ENCODE assay signal across 17 cellular contexts in the genomic region with DNA sequence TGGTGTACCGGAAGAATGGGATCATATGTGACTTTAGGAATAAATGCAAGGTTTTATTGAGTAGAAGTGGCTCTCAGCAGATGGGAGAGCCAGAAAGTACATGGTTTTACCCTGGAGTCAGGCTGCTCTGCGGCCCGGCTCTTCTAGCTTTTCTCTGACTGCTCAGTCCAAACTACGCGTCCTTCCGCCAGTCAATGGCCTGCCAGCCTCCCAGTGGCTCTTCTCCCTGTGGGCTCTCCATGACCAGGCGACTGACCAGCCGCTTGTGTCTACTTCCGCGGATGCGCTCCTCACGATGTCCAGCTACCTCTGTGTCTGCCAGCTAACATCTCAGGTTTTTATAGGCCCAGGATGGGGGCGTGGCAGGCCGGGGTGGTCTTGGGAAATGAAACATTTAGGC.
DNase-seq lines count a peak whose midpoint lies in the region; ATAC-seq, FAIRE-seq and TF ChIP-seq lines count a peak whose summit lies in the region.
"Had no signal": no experiment of that assay in that cellular context is flagged by ENCODE, and none has a peak within 500 bp of the region (broad histone marks: within the 10 kb centered on the region; RNA-seq: fewer than 3 reads in every experiment).

No MANE protein-coding gene starts in this region.

- H3K56ac ChIP-seq in mesendoderm (ENCODE audit: low read length): no peak overlapping the region

- H2AFZ ChIP-seq in neuronal stem cell (ENCODE audit: low read length): no peak overlapping the region

- H2BK15ac ChIP-seq in mesendoderm (replicated peaks; ENCODE audit: low read depth) (no peak overlapping the region), neuronal stem cell (ENCODE audit: low read length) (no peak overlapping the region)

- no peak overlapping the region for H3K4me2 ChIP-seq in mesendoderm (ENCODE audit: low read length)
- H3K4me2 ChIP-seq in neuronal stem cell (ENCODE audit: insufficient read depth, low read length, poor library complexity, severe bottlenecking): no peak overlapping the region
- H3K4me2 ChIP-seq: A549 had no signal

- no peak for TF ChIP-seq POLR2A in GM12892 (IDR thresholded peaks at IDR 0.05; ENCODE audit: low read depth, low read length)

- H3K27me3 ChIP-seq in mesendoderm (ENCODE audit: insufficient read depth, low read length, poor library complexity) (no peaks in the 10 kb centered on the region), neuronal stem cell (ENCODE audit: control insufficient read depth in 3 of 3, insufficient read depth in 3 of 3, low read depth in 1 of 3, low read length in 3 of 3) (peaks cover 0 to 18% (median 0%) of the 10 kb centered on the region in 3 experiments), tibial artery (peaks cover 0 to 9% of the 10 kb centered on the region in 2 donors)

- H3K4ac ChIP-seq in mesendoderm (ENCODE audit: low read depth, low read length) (no peak overlapping the region), neuronal stem cell (ENCODE audit: low read length) (no peak overlapping the region)

- H3K36me3 Mint-ChIP-seq in activated naive CD8-positive, alpha-beta T cell treated with anti-CD3 and anti-CD28 coated beads, Interleukin-2, amount 10 ng/mL, durations not matched to agents 7 days and 5 days: no peaks in the 10 kb centered on the region
- no peaks in the 10 kb centered on the region for H3K36me3 Mint-ChIP-seq in activated naive CD8-positive, alpha-beta T cell treated with anti-CD3 and anti-CD28 coated beads, Interleukin-2, amount 50 U/mL, for 24 hours (ENCODE audit: low read depth)

- H3K9ac ChIP-seq in mesendoderm (ENCODE audit: low read length): no peak overlapping the region
- H3K9ac ChIP-seq in neuronal stem cell (ENCODE audit: low read depth, low read length, poor library complexity): no peak overlapping the region

- no CpG with 5 or more reads among the region's 14 CpGs for WGBS in mesendoderm (ENCODE audit: extremely low coverage, insufficient coverage, low lambda C conversion rate)
- WGBS in neuronal stem cell (ENCODE audit: extremely low coverage in 2 of 2, insufficient read length in 2 of 2, insufficient replicate concordance in 1 of 2), 2 donors: no CpG with 5 or more reads among the region's 14 CpGs

- no peak overlapping the region for H2BK5ac ChIP-seq in mesendoderm (ENCODE audit: low read length)
- H2BK5ac ChIP-seq in neuronal stem cell (ENCODE audit: low read length): no peak overlapping the region

- peak overlapping the region; percentile 25 for H3K27ac Mint-ChIP-seq in activated naive CD8-positive, alpha-beta T cell treated with anti-CD3 and anti-CD28 coated beads, Interleukin-2, amount 10 ng/mL, durations not matched to agents 7 days and 5 days
- no peak overlapping the region for H3K27ac Mint-ChIP-seq in activated naive CD8-positive, alpha-beta T cell treated with anti-CD3 and anti-CD28 coated beads, Interleukin-2, amount 50 U/mL, for 24 hours
- H3K27ac Mint-ChIP-seq: CD4-positive, alpha-beta T cell had no signal

- H3K4me1 ChIP-seq in mesendoderm (ENCODE audit: control insufficient read depth, low read depth, low read length): peaks cover 9% of the 10 kb centered on the region
- H3K4me1 ChIP-seq in neuronal stem cell (ENCODE audit: control insufficient read depth in 2 of 2, insufficient read depth in 1 of 2, low read depth in 1 of 2, low read length in 2 of 2): peaks cover 3 to 22% of the 10 kb centered on the region in 2 donors
- peaks cover 0 to 13% (median 9%) of the 10 kb centered on the region in 4 donors for H3K4me1 ChIP-seq in tibial artery

- H3K4me3 ChIP-seq in mesendoderm (ENCODE audit: low read length): no peak overlapping the region
- H3K4me3 ChIP-seq in neuronal stem cell (ENCODE audit: low read length in 2 of 2): no peak overlapping the region
- H3K4me3 ChIP-seq in tibial artery: no peak overlapping the region
- H3K4me3 ChIP-seq: A549 had no signal

- H3K79me1 ChIP-seq in mesendoderm (ENCODE audit: low read length) (no peaks in the 10 kb centered on the region), neuronal stem cell (ENCODE audit: low read depth, low read length) (no peaks in the 10 kb centered on the region)

- no peak for DNase-seq in activated naive CD8-positive, alpha-beta T cell treated with anti-CD3 and anti-CD28 coated beads, Interleukin-2, amount 10 ng/mL, durations not matched to agents 7 days and 5 days
- DNase-seq in activated naive CD8-positive, alpha-beta T cell treated with anti-CD3 and anti-CD28 coated beads, Interleukin-2, amount 50 U/mL, for 24 hours: no peak
- DNase-seq in mesendoderm (no peak), neuronal stem cell (ENCODE audit: low spot score) (no peak), tibial artery (no peak), GM12892 (ENCODE audit: insufficient read length) (no peak)
- DNase-seq: AML-193; Caco-2; CD4-positive, alpha-beta T cell; GOT3; H7 had no signal

- H3K4me3 Mint-ChIP-seq in activated naive CD8-positive, alpha-beta T cell treated with anti-CD3 and anti-CD28 coated beads, Interleukin-2, amount 10 ng/mL, durations not matched to agents 7 days and 5 days: no peak overlapping the region
- no peak overlapping the region for H3K4me3 Mint-ChIP-seq in activated naive CD8-positive, alpha-beta T cell treated with anti-CD3 and anti-CD28 coated beads, Interleukin-2, amount 50 U/mL, for 24 hours
- H3K4me3 Mint-ChIP-seq: CD4-positive, alpha-beta T cell had no signal

- H3K27me3 Mint-ChIP-seq in activated naive CD8-positive, alpha-beta T cell treated with anti-CD3 and anti-CD28 coated beads, Interleukin-2, amount 10 ng/mL, durations not matched to agents 7 days and 5 days: peaks cover 29% of the 10 kb centered on the region
- H3K27me3 Mint-ChIP-seq in activated naive CD8-positive, alpha-beta T cell treated with anti-CD3 and anti-CD28 coated beads, Interleukin-2, amount 50 U/mL, for 24 hours: peaks cover 27% of the 10 kb centered on the region

- intact Hi-C loops in tibial artery (cut with DNase I; ENCODE audit: low total_unique reads): no loop called here

- H3K14ac ChIP-seq in neuronal stem cell (ENCODE audit: low read length): no peak overlapping the region

- no peak for FAIRE-seq in GM12892 (lab: Jason Lieb, UNC)
- FAIRE-seq: A549, D721Med, G401.6 had no signal

- no peak overlapping the region for H3K23ac ChIP-seq in mesendoderm (ENCODE audit: low read length)
- H3K23ac ChIP-seq in neuronal stem cell (ENCODE audit: low read depth, low read length, poor library complexity): peak overlapping the region; percentile 6

- H4K91ac ChIP-seq in neuronal stem cell (ENCODE audit: low read depth, low read length, poor library complexity): no peak overlapping the region

- H3K79me2 ChIP-seq in mesendoderm (ENCODE audit: control insufficient read depth, insufficient read depth, low read length): no peaks in the 10 kb centered on the region

- H2BK120ac ChIP-seq in mesendoderm (ENCODE audit: low read depth, low read length) (peak overlapping the region; percentile 84), neuronal stem cell (ENCODE audit: low read depth, low read length) (no peak overlapping the region)

- H3K9me3 ChIP-seq in neuronal stem cell (replicated peaks in 1 of 2; ENCODE audit: control insufficient read depth in 2 of 2, insufficient read depth in 1 of 2, low read depth in 1 of 2, low read length in 2 of 2) (no peaks in the 10 kb centered on the region), tibial artery (no peaks in the 10 kb centered on the region)
- H3K9me3 ChIP-seq: A549, Caco-2 had no signal

- no peak overlapping the region for H2BK12ac ChIP-seq in neuronal stem cell (ENCODE audit: low read length)

- H3K4me1 Mint-ChIP-seq in activated naive CD8-positive, alpha-beta T cell treated with anti-CD3 and anti-CD28 coated beads, Interleukin-2, amount 10 ng/mL, durations not matched to agents 7 days and 5 days: no peaks in the 10 kb centered on the region
- H3K4me1 Mint-ChIP-seq in activated naive CD8-positive, alpha-beta T cell treated with anti-CD3 and anti-CD28 coated beads, Interleukin-2, amount 50 U/mL, for 24 hours: peaks cover 3% of the 10 kb centered on the region

- H4K5ac ChIP-seq in mesendoderm (ENCODE audit: low read length): no peak overlapping the region

- no peaks in the 10 kb centered on the region for H3K9me3 Mint-ChIP-seq in activated naive CD8-positive, alpha-beta T cell treated with anti-CD3 and anti-CD28 coated beads, Interleukin-2, amount 10 ng/mL, durations not matched to agents 7 days and 5 days
- H3K9me3 Mint-ChIP-seq in activated naive CD8-positive, alpha-beta T cell treated with anti-CD3 and anti-CD28 coated beads, Interleukin-2, amount 50 U/mL, for 24 hours: no peaks in the 10 kb centered on the region
- H3K9me3 Mint-ChIP-seq: CD4-positive, alpha-beta T cell had no signal

- ATAC-seq in activated naive CD8-positive, alpha-beta T cell treated with anti-CD3 and anti-CD28 coated beads, Interleukin-2, amount 10 ng/mL, durations not matched to agents 7 days and 5 days (ENCODE audit: low read depth): no peak
- no peak for ATAC-seq in activated naive CD8-positive, alpha-beta T cell treated with anti-CD3 and anti-CD28 coated beads, Interleukin-2, amount 50 U/mL, for 24 hours
- no peak for ATAC-seq in GM21825 (IDR thresholded peaks at IDR 0.05; ENCODE audit: unreplicated experiment)
- ATAC-seq: A549 had no signal

- no peak overlapping the region for H2AK5ac ChIP-seq in mesendoderm (ENCODE audit: low read length)
- H2AK5ac ChIP-seq in neuronal stem cell (ENCODE audit: low read depth, low read length): no peak overlapping the region

- no peak for TF ChIP-seq CTCF in tibial artery (IDR thresholded peaks at IDR 0.05)

- H3K18ac ChIP-seq in mesendoderm (ENCODE audit: low read length): peak overlapping the region; percentile 4
- no peak overlapping the region for H3K18ac ChIP-seq in neuronal stem cell (ENCODE audit: low read length)

- H3K36me3 ChIP-seq in mesendoderm (ENCODE audit: control insufficient read depth, insufficient read depth, low read length): no peaks in the 10 kb centered on the region
- no peaks in the 10 kb centered on the region for H3K36me3 ChIP-seq in neuronal stem cell (replicated peaks in 1 of 2; ENCODE audit: control insufficient read depth in 2 of 2, insufficient read depth in 2 of 2, low read length in 2 of 2)
- H3K36me3 ChIP-seq in tibial artery: no peaks in the 10 kb centered on the region

- H4K8ac ChIP-seq in mesendoderm (ENCODE audit: low read depth, low read length) (no peak overlapping the region), neuronal stem cell (ENCODE audit: low read depth, low read length) (no peak overlapping the region)

- POLR2A ChIA-PET in activated naive CD8-positive, alpha-beta T cell treated with anti-CD3 and anti-CD28 coated beads, Interleukin-2, amount 10 ng/mL, durations not matched to agents 7 days and 5 days (lab: Charles Lee): no interaction called here

- H3K27ac ChIP-seq in mesendoderm (ENCODE audit: low read depth, low read length) (no peak overlapping the region), neuronal stem cell (replicated peaks; ENCODE audit: low read length) (no peak overlapping the region), tibial artery (no peak overlapping the region)
- H3K27ac ChIP-seq: 22Rv1, A549, C4-2B had no signal
